In genomic region chr9:93826209-93826608, GRCh38 we compare ENCODE assay signal across 8 cellular contexts.
A peak's percentile ranks its signal among the peaks of the same experiment; 100 is the strongest.
DNase-seq lines count a peak whose midpoint lies in the region; ATAC-seq and TF ChIP-seq lines count a peak whose summit lies in the region.

No MANE protein-coding gene starts in this region.

- ATAC-seq in esophagus mucosa (peak; percentile 25), HG03565 (IDR thresholded peaks at IDR 0.05; ENCODE audit: unreplicated experiment) (no peak)

- POLR2A ChIA-PET in GM10248 (lab: Yijun Ruan, JAX) = no interaction called here

- CTCF ChIA-PET in GM10248 (lab: Yijun Ruan, JAX) = no interaction called here

- DNase-seq in GM10248 (ENCODE audit: extremely low spot score) (peak; percentile 43), inferior parietal cortex (ENCODE audit: extremely low spot score) (no peak), GM19240 (ENCODE audit: insufficient read length, low spot score) (no peak), substantia nigra (lab: John Stamatoyannopoulos, UW) (no peak)
- peak; percentile 55 to 68 for DNase-seq in activated CD4-positive, alpha-beta T cell treated with anti-CD3 and anti-CD28 coated beads, Interleukin-2, amount 50 U/mL, for 48 hours
- peak; percentile 43 for DNase-seq in stimulated activated CD4-positive, alpha-beta T cell treated with anti-CD3 and anti-CD28 coated beads, Interleukin-1b, Interleukin-23, amount 100 ng/mL, for 48 hours

- no peak overlapping the region for H3K27ac ChIP-seq in substantia nigra (ENCODE audit: low read depth, low read length, poor library complexity, severe bottlenecking)

- TF ChIP-seq CTCF in GM10248 (IDR thresholded peaks at IDR 0.05; ENCODE audit: control extremely low read depth, extremely low read depth, low read depth, missing control alignments) = peak; percentile 40

Comparison
In these comparisons a context has a peak if more than half of its experiments do, and no peak if none do; other contexts are left out.
1. DNase-seq: peak in GM10248 (single experiment), activated CD4-positive, alpha-beta T cell treated with anti-CD3 and anti-CD28 coated beads, Interleukin-2, amount 50 U/mL, for 48 hours (2 of 2) and stimulated activated CD4-positive, alpha-beta T cell treated with anti-CD3 and anti-CD28 coated beads, Interleukin-1b, Interleukin-23, amount 100 ng/mL, for 48 hours (single experiment); none in inferior parietal cortex (single experiment), GM19240 (single experiment) and substantia nigra (0 of 49).